ENCODE assay signal across 14 cellular contexts in genomic region chr7:104976966-104977636, GRCh38. TPM values are rescaled to one million over a fixed set of nuclear protein-coding genes. Genes with fewer than 3 reads are reported as not detected.
DNase-seq lines count a peak whose midpoint lies in the region; ATAC-seq, FAIRE-seq and TF ChIP-seq lines count a peak whose summit lies in the region.
"Had no signal": no experiment of that assay in that cellular context is flagged by ENCODE, and none has a peak within 500 bp of the region (broad histone marks: within the 10 kb centered on the region; RNA-seq: fewer than 3 reads in every experiment).

No MANE protein-coding gene starts in this region.

- no peak for TF ChIP-seq POLR2A in uterus (IDR thresholded peaks at IDR 0.05)

- H3K4ac ChIP-seq in mesendoderm (ENCODE audit: low read depth, low read length), result no peak overlapping the region

- H3K36me3 ChIP-seq in heart right ventricle, result no peaks in the 10 kb centered on the region
- no peaks in the 10 kb centered on the region for H3K36me3 ChIP-seq in colonic mucosa
- no peaks in the 10 kb centered on the region for H3K36me3 ChIP-seq in muscle layer of duodenum (ENCODE audit: control insufficient read depth in 1 of 2, insufficient read depth in 2 of 2, low read length in 2 of 2)
- H3K36me3 ChIP-seq in uterus, result no peaks in the 10 kb centered on the region
- H3K36me3 ChIP-seq in mesendoderm (ENCODE audit: control insufficient read depth, insufficient read depth, low read length), result no peaks in the 10 kb centered on the region
- H3K36me3 ChIP-seq: gastrocnemius medialis had no signal

- no peak overlapping the region for H3K56ac ChIP-seq in mesendoderm (ENCODE audit: low read length)

- H3K27ac ChIP-seq in heart right ventricle (peak overlapping the region; percentile 29 to 99 (median 96)), colonic mucosa (peak overlapping the region; percentile 97), muscle layer of duodenum (ENCODE audit: low read length) (peak overlapping the region; percentile 77), uterus (peak overlapping the region; percentile 68 to 89), mesendoderm (ENCODE audit: low read depth, low read length) (no peak overlapping the region)

- H3K9ac ChIP-seq in colonic mucosa (ENCODE audit: low read depth in 2 of 2, low read length in 2 of 2) (peak overlapping the region in 1 of 2 donors; percentile 64), mesendoderm (ENCODE audit: low read length) (no peak overlapping the region)

- H3K79me1 ChIP-seq in mesendoderm (ENCODE audit: low read length), result peaks cover 2% of the 10 kb centered on the region

- H2BK5ac ChIP-seq in mesendoderm (ENCODE audit: low read length), result no peak overlapping the region

- DNase-seq in heart right ventricle, result no peak
- DNase-seq in cardiac septum (ENCODE audit: low spot score), result no peak
- no peak for DNase-seq in colonic mucosa
- DNase-seq in uterus, result no peak
- no peak for DNase-seq in D721Med (ENCODE audit: insufficient read length, low spot score)
- DNase-seq in mesendoderm, result no peak
- DNase-seq in NCI-H187 treated with DMSO at 0.1 percent for 48 hours (lab: John Stamatoyannopoulos, UW), result no peak
- DNase-seq: activated CD4-positive, alpha-beta T cell treated with anti-CD3 and anti-CD28 coated beads, Interleukin-2, amount 50 U/mL, for 1 hour; AML-193; gastrocnemius medialis; NCI-H2081; SHP77 had no signal

- intact Hi-C loops in heart right ventricle (cut with DNase I) (loop anchor here in 1 of 10 donors (5.0 kb wide), 1 partner anchor 35 kb away; no protein-coding TSS in a partner anchor), cardiac septum (cut with DNase I) (no loop called here), colonic mucosa (cut with DNase I) (no loop called here), uterus (cut with DNase I; ENCODE audit: low total_unique reads) (no loop called here)

- H3K4me2 ChIP-seq in mesendoderm (ENCODE audit: low read length), result no peak overlapping the region

- H3K4me3 ChIP-seq in heart right ventricle (no peak overlapping the region), colonic mucosa (no peak overlapping the region), muscle layer of duodenum (ENCODE audit: low read depth in 1 of 2, low read length in 2 of 2) (no peak overlapping the region), uterus (no peak overlapping the region), mesendoderm (ENCODE audit: low read length) (no peak overlapping the region)
- H3K4me3 ChIP-seq: gastrocnemius medialis had no signal

- H2BK15ac ChIP-seq in mesendoderm (replicated peaks; ENCODE audit: low read depth), result no peak overlapping the region

- H3K4me1 ChIP-seq in heart right ventricle (peaks cover 18 to 94% (median 81%) of the 10 kb centered on the region in 9 donors), colonic mucosa (peaks cover 16% of the 10 kb centered on the region), muscle layer of duodenum (ENCODE audit: control insufficient read depth in 1 of 2, insufficient read depth in 2 of 2, low read length in 2 of 2) (peaks cover 15 to 49% of the 10 kb centered on the region in 2 donors), uterus (peaks cover 0 to 16% of the 10 kb centered on the region in 2 donors), mesendoderm (ENCODE audit: control insufficient read depth, low read depth, low read length) (peaks cover 12% of the 10 kb centered on the region)

- TF ChIP-seq CTCF in heart right ventricle (IDR thresholded peaks at IDR 0.05) (no peak), colonic mucosa (IDR thresholded peaks at IDR 0.05) (no peak), uterus (IDR thresholded peaks at IDR 0.05) (no peak), D721Med (IDR thresholded peaks at IDR 0.05; ENCODE audit: insufficient read depth, missing control alignments) (no peak)

- no peak overlapping the region for H4K5ac ChIP-seq in mesendoderm (ENCODE audit: low read length)

- no peak overlapping the region for H3K18ac ChIP-seq in mesendoderm (ENCODE audit: low read length)

- H3K23ac ChIP-seq in mesendoderm (ENCODE audit: low read length), result no peak overlapping the region

- 79 to 88% methylated on average over 3 of the region's 3 CpGs for WGBS in heart right ventricle, 2 donors
- no CpG with 5 or more reads among the region's 3 CpGs for WGBS in mesendoderm (ENCODE audit: extremely low coverage, insufficient coverage, low lambda C conversion rate)

- peaks cover 3% of the 10 kb centered on the region for H3K79me2 ChIP-seq in mesendoderm (ENCODE audit: control insufficient read depth, insufficient read depth, low read length)

- H3K9me3 ChIP-seq in heart right ventricle, result peaks cover 0 to 3% (median 0%) of the 10 kb centered on the region in 11 donors
- H3K9me3 ChIP-seq in colonic mucosa, result no peaks in the 10 kb centered on the region
- H3K9me3 ChIP-seq in muscle layer of duodenum (ENCODE audit: control insufficient read depth in 1 of 2, low read length in 2 of 2), result no peaks in the 10 kb centered on the region
- no peaks in the 10 kb centered on the region for H3K9me3 ChIP-seq in uterus
- H3K9me3 ChIP-seq: gastrocnemius medialis had no signal

- no peak overlapping the region for H2BK120ac ChIP-seq in mesendoderm (ENCODE audit: low read depth, low read length)

- FAIRE-seq in D721Med (lab: Jason Lieb, UNC), result no peak
- FAIRE-seq: astrocyte had no signal

- ATAC-seq in heart right ventricle, result no peak
- ATAC-seq: gastrocnemius medialis had no signal

- no peak overlapping the region for H2AK5ac ChIP-seq in mesendoderm (ENCODE audit: low read length)

- H3K27me3 ChIP-seq in heart right ventricle (no peaks in the 10 kb centered on the region), colonic mucosa (no peaks in the 10 kb centered on the region), muscle layer of duodenum (ENCODE audit: low read depth, low read length) (no peaks in the 10 kb centered on the region), uterus (no peaks in the 10 kb centered on the region), mesendoderm (ENCODE audit: insufficient read depth, low read length, poor library complexity) (no peaks in the 10 kb centered on the region)
- H3K27me3 ChIP-seq: gastrocnemius medialis had no signal

- no peak overlapping the region for H4K8ac ChIP-seq in mesendoderm (ENCODE audit: low read depth, low read length)

RNA-seq across cellular contexts. Expression of gene KMT2E, which starts 36.9 kb away (rescaled TPM):
- 10 to 100 TPM; 41.1 to 53.3 (median 47.5) TPM for total RNA-seq in heart right ventricle
- polyA plus RNA-seq in heart right ventricle, result 10 to 100 TPM in 1 of 2 donors, 1 to 10 TPM in 1; 9.4 to 25.2 TPM
- 65.7 TPM for total RNA-seq in cardiac septum
- 100 to 1,000 TPM in 1 of 2 donors, 10 to 100 TPM in 1; 78.6 to 116 TPM for total RNA-seq in colonic mucosa
- total RNA-seq in uterus, result 100 to 1,000 TPM in 3 of 4 donors, 10 to 100 TPM in 1; 61.5 to 208 (median 148) TPM
- polyA plus RNA-seq in mesendoderm (2013, experiment 1 of 2), result 21.7 TPM
- polyA plus RNA-seq in mesendoderm (2013, experiment 2 of 2), result 21.7 TPM
